In the genomic region with DNA sequence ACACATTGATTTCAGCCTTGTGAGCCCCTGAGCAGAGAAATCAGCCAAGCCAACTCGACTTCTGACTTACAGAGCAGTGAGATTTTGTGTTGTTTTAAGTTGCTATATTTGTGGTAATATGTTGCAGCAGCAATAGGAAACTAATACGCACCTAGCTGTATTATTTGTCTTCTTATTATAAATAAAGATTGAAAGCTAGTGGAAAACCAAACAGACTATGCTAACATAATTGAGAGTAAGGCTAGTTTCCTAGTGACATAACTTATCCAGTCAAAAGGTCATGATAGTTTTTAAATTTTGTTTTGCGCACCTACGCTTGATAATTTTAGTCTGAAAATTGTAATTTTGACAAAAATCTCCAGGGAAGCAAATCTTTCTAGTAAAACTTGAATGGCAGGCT, we compare ENCODE assay signal across 8 cellular contexts.
"Had no signal": no experiment of that assay in that cellular context is flagged by ENCODE, and none has a peak within 500 bp of the region (broad histone marks: within the 10 kb centered on the region; RNA-seq: fewer than 3 reads in every experiment).

No MANE protein-coding gene starts in this region.

- H2AFZ ChIP-seq: GM23248 had no signal

- H3K4me3 ChIP-seq: GM23248, HAP-1 had no signal

- H3K36me3 ChIP-seq: HAP-1 had no signal

- DNase-seq: GM23248, GOT3, H7, HFFc6, KBM-7 had no signal

- H3K9me3 ChIP-seq: HAP-1 had no signal

- H3K27ac ChIP-seq: GM23248 had no signal

- FAIRE-seq: HTR-8/SVneo had no signal

- H3K9ac ChIP-seq: GM23248 had no signal

- ATAC-seq: HCT116 had no signal
